ENCODE assay signal across 26 cellular contexts in genomic region chr15:62186578-62186977, GRCh38. TPM values are rescaled to one million over a fixed set of nuclear protein-coding genes. Genes with fewer than 3 reads are reported as not detected.
DNase-seq lines count a peak whose midpoint lies in the region; ATAC-seq lines count a peak whose summit lies in the region.
"Had no signal": no experiment of that assay in that cellular context is flagged by ENCODE, and none has a peak within 500 bp of the region (broad histone marks: within the 10 kb centered on the region; RNA-seq: fewer than 3 reads in every experiment).

No MANE protein-coding gene starts in this region.

- DNase-seq in left ventricle myocardium superior (peak; percentile 20), cardiac septum (ENCODE audit: low spot score) (no peak)
- DNase-seq: 8988T; ACHN; AML-193; BE2C; C1 segment of cervical spinal cord; Caco-2; Calu3; CD4-positive, alpha-beta memory T cell; CD4-positive, alpha-beta T cell; CD4-positive, CD25-positive, alpha-beta regulatory T cell; CD8-positive, alpha-beta memory T cell; CD8-positive, alpha-beta T cell; COR-L47; DMS 273 treated with DMSO at 0.1 percent for 48 hours; DMS153; DMS53; DMS79; DMS79 treated with DMSO at 0.1 percent for 48 hours; DND-41; EL had no signal

- ATAC-seq in left ventricle myocardium superior: no peak
- ATAC-seq: A549; CD8-positive, alpha-beta T cell had no signal

- intact Hi-C loops in left ventricle myocardium superior (cut with micrococcal nuclease): no loop called here
- intact Hi-C loops in cardiac septum (cut with DNase I): no loop called here

RNA-seq across cellular contexts. Expression of gene C2CD4B, which starts 21.5 kb away (rescaled TPM):
- total RNA-seq in left ventricle myocardium superior (1.7 TPM), cardiac septum (1.7 TPM)
- total RNA-seq: A172; B cell; CD4-positive, alpha-beta memory T cell; CD8-positive, alpha-beta T cell; Daoy had no signal
